Comparison of ENCODE assay signal across 1 cellular context in the genomic region with DNA sequence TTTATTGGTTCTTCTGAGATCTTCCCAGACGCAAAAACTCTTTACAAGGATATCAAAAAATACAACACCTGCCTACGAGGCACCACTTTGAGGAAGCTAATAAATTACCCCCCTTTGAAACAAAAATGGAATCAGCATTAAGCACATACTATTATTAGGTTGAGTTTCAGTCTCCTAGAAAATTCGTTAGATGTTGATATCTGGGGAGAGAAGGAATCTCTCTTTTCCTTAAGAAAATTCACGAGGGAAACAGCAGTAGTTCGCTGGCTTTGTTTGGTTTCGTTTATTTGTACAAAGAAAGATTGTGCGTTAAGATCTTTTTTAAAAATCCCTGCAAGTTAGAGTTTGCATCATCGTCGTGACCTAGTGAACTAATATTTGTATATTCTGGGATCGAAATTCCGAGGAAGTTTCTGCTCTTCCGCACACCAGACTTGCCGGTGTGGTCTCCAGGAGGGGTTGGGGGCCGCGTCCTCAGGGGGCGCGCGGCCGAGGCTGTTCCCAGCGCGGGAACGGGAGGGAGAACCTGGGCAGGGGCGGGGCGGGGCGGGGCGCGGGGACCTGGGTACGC.
A peak's percentile ranks its signal among the peaks of the same experiment; 100 is the strongest.
TF ChIP-seq lines count a peak whose summit lies in the region.

No MANE protein-coding gene starts in this region.

TF ChIP-seq in H1, 55 proteins besides CTCF, POLR2A, EP300 and RAD21:
- no peak for TF ChIP-seq RXRA (IDR thresholded peaks at IDR 0.05; ENCODE audit: insufficient read depth, low read depth, low read length)
- TF ChIP-seq RNF2 (IDR thresholded peaks at IDR 0.05; ENCODE audit: borderline replicate concordance, low read depth, low read length, missing control alignments, poor library complexity, severe bottlenecking) = peak; percentile 88
- TF ChIP-seq CBX8 (IDR thresholded peaks at IDR 0.05; ENCODE audit: borderline replicate concordance, low read depth, low read length) = peak; percentile 92; the same call in 1 of the 2 replicates
- no peak for TF ChIP-seq GABPA (IDR thresholded peaks at IDR 0.05; ENCODE audit: borderline replicate concordance, insufficient read depth, low read length)
